ENCODE assay signal across 8 cellular contexts in the genomic region with DNA sequence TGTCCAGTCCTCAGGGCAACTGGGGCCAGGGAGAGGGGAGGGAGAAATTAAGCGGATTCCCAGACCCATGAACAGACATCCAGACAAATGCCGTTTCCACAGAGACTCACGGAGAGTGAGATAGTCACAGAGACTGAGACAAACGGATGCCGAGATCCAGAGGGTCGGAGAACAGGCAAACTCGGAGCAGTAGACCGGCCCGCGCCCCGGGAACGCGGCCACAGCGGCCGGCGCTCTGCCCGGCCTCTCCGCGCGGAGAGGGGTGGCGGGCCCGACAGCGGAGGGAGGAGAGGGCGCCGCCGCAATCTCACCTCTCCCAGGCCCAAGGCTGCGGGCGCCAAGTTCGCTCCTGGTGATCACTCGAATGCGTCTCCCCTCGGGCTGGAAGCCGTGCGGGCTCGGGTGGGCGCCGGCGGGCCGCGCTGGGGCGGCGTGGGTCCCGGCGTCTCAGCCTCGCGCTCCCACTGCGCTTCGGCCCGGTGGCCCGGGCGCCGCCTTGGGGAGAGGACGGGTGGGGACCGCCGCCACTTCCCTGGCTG. TPM values are rescaled to one million over a fixed set of nuclear protein-coding genes. Genes with fewer than 3 reads are reported as not detected.
DNase-seq lines count a peak whose midpoint lies in the region; TF ChIP-seq lines count a peak whose summit lies in the region.

No MANE protein-coding gene starts in this region.

- TF ChIP-seq CTCF in HEK293 (tag by site-specific recombination; IDR thresholded peaks at IDR 0.05) (no peak), MM.1S (IDR thresholded peaks at IDR 0.05; ENCODE audit: low read length) (no peak), mammary epithelial cell (conservative IDR thresholded peaks at IDR 0.05 in 1 of 2, IDR thresholded peaks at IDR 0.05 in 1 of 2; ENCODE audit: extremely low read depth in 1 of 2, insufficient read depth in 1 of 2, low read depth in 1 of 2, low read length in 2 of 2) (no peak), liver (IDR thresholded peaks at IDR 0.05; ENCODE audit: low read depth, low read length, missing input control) (no peak), tibial nerve (IDR thresholded peaks at IDR 0.05) (no peak)

- peaks cover 28% of the 10 kb centered on the region for H3K79me2 ChIP-seq in MM.1S (ENCODE audit: low read length)
- peaks cover 43% of the 10 kb centered on the region for H3K79me2 ChIP-seq in mammary epithelial cell (ENCODE audit: insufficient read depth, low read length)

- POLR2A ChIA-PET in HEK293 (lab: Yijun Ruan, JAX) = interaction anchor here (0.6 to 3.1 kb wide), 22 partner anchors 8 to 663 kb away, joined by 3 to 26 read pairs (median 4); a partner anchor contains a TSS

- H3K27ac ChIP-seq in HEK293 (ENCODE audit: extremely low read depth, low read depth, low read length) = peak overlapping the region; percentile 98
- H3K27ac ChIP-seq in MM.1S (ENCODE audit: low read length) = peak overlapping the region; percentile 85; the same call in 1 of the 2 replicates
- peak overlapping the region; percentile 42 for H3K27ac ChIP-seq in mammary epithelial cell (ENCODE audit: insufficient read depth, low read depth, low read length)
- H3K27ac ChIP-seq in liver (ENCODE audit: low read depth in 1 of 2, low read length in 2 of 2) = peak overlapping the region; percentile 64 to 81
- H3K27ac ChIP-seq in tibial nerve = peak overlapping the region; percentile 49 to 84 (median 82)

- H3K9me2 ChIP-seq in MM.1S (replicated peaks; ENCODE audit: insufficient read depth, low read length) = no peaks in the 10 kb centered on the region

- H3K9me3 ChIP-seq in HEK293 (ENCODE audit: control insufficient read depth, insufficient read depth, low read depth, low read length) (no peaks in the 10 kb centered on the region), MM.1S (replicated peaks; ENCODE audit: insufficient read depth, low read length) (no peaks in the 10 kb centered on the region), mammary epithelial cell (replicated peaks; ENCODE audit: insufficient read depth, low read length) (no peaks in the 10 kb centered on the region), liver (ENCODE audit: control insufficient read depth in 4 of 4, low read length in 3 of 4) (no peaks in the 10 kb centered on the region), tibial nerve (no peaks in the 10 kb centered on the region)

- CTCF ChIA-PET in activated naive CD4-positive, alpha-beta T cell treated with anti-CD3 and anti-CD28 coated beads, Interleukin-2, amount 10 ng/mL, durations not matched to agents 7 days and 5 days (lab: Charles Lee) = interaction anchor here (0.7 to 5.3 kb wide), 26 partner anchors 8 to 297 kb away, joined by 3 to 36 read pairs (median 4); no protein-coding TSS in a partner anchor
- CTCF ChIA-PET in HEK293 (lab: Yijun Ruan, JAX) (interaction anchor here (0.5 to 9.7 kb wide), 79 partner anchors 8 to 788 kb away, joined by 3 to 120 read pairs (median 4); a partner anchor contains a TSS), mammary epithelial cell (lab: Charles Lee; ENCODE audit: low non-redundant PET) (interaction anchor here (0.6 to 1.8 kb wide), 10 partner anchors 12 to 289 kb away, joined by 3 to 12 read pairs (median 6); no protein-coding TSS in a partner anchor)

- dilution Hi-C loops in mammary epithelial cell (cut with HindIII; ENCODE audit: low sequenced_read_pairs) = no loop called here

- peak overlapping the region; percentile 80 for H3K4me3 ChIP-seq in HEK293 (ENCODE audit: low read depth, low read length)
- peak overlapping the region; percentile 92 for H3K4me3 ChIP-seq in MM.1S (ENCODE audit: low read length)
- H3K4me3 ChIP-seq in mammary epithelial cell (replicated peaks in 1 of 3; ENCODE audit: insufficient read depth in 1 of 3, low read depth in 2 of 3, low read length in 3 of 3) = peak overlapping the region; percentile 67 to 91 (median 71)
- peak overlapping the region; percentile 56 to 65 (median 61) for H3K4me3 ChIP-seq in liver (ENCODE audit: low read depth in 1 of 3, low read length in 3 of 3)
- H3K4me3 ChIP-seq in tibial nerve = peak overlapping the region; percentile 49 to 79 (median 68)

- H3K9ac ChIP-seq in MM.1S (ENCODE audit: low read length) = peak overlapping the region; percentile 70
- peak overlapping the region; percentile 72 for H3K9ac ChIP-seq in mammary epithelial cell (ENCODE audit: insufficient read depth, low read length)
- peak overlapping the region in 1 of 2 donors; percentile 30 for H3K9ac ChIP-seq in liver (ENCODE audit: low read depth in 1 of 2, low read length in 2 of 2)

- no peak for DNase-seq in activated naive CD4-positive, alpha-beta T cell treated with anti-CD3 and anti-CD28 coated beads, Interleukin-2, amount 10 ng/mL, durations not matched to agents 7 days and 5 days
- no peak for DNase-seq in activated naive CD4-positive, alpha-beta T cell (lab: John Stamatoyannopoulos, UW)
- DNase-seq in MM.1S (no peak), mammary epithelial cell (peak; percentile 57), tibial nerve (ENCODE audit: low spot score in 2 of 2) (no peak), NCI-H1048 (lab: John Stamatoyannopoulos, UW) (no peak)

- H3K27me3 ChIP-seq in MM.1S (replicated peaks; ENCODE audit: insufficient read depth, low read length) (no peaks in the 10 kb centered on the region), mammary epithelial cell (ENCODE audit: insufficient read depth, low read length) (peaks cover 19% of the 10 kb centered on the region), liver (ENCODE audit: control insufficient read depth in 4 of 4, insufficient read depth in 4 of 4, low read length in 3 of 4) (peaks cover 0 to 5% (median under 1%) of the 10 kb centered on the region in 4 donors), tibial nerve (peaks cover 0 to 75% of the 10 kb centered on the region in 2 donors)

- peaks cover 40% of the 10 kb centered on the region for H3K4me1 Mint-ChIP-seq in activated naive CD4-positive, alpha-beta T cell treated with anti-CD3 and anti-CD28 coated beads, Interleukin-2, amount 10 ng/mL, durations not matched to agents 7 days and 5 days

- H3K4me2 ChIP-seq in MM.1S (ENCODE audit: low read depth, low read length) (peak overlapping the region; percentile 72), mammary epithelial cell (ENCODE audit: insufficient read depth, low read depth, low read length) (peak overlapping the region; percentile 81)

- intact Hi-C loops in mammary epithelial cell (cut with micrococcal nuclease) = loop anchor here (1.0 to 2.0 kb wide), 7 partner anchors 49 to 494 kb away; no protein-coding TSS in a partner anchor

- peaks cover 40% of the 10 kb centered on the region for H3K36me3 Mint-ChIP-seq in activated naive CD4-positive, alpha-beta T cell treated with anti-CD3 and anti-CD28 coated beads, Interleukin-2, amount 10 ng/mL, durations not matched to agents 7 days and 5 days

- BruUV-seq in mammary epithelial cell (replicated peaks; lab: Mats Ljungman, UMichigan) = no TSS peak

- peak overlapping the region; percentile 93 for H3K4me3 Mint-ChIP-seq in activated naive CD4-positive, alpha-beta T cell treated with anti-CD3 and anti-CD28 coated beads, Interleukin-2, amount 10 ng/mL, durations not matched to agents 7 days and 5 days

- no peaks in the 10 kb centered on the region for H3F3A ChIP-seq in MM.1S (ENCODE audit: insufficient read depth, low read length)

- no peaks in the 10 kb centered on the region for H3K4me1 ChIP-seq in HEK293 (ENCODE audit: control insufficient read depth, insufficient read depth, low read length)
- H3K4me1 ChIP-seq in MM.1S (ENCODE audit: low read length) = peaks cover 6% of the 10 kb centered on the region; the same call in 1 of the 2 replicates
- H3K4me1 ChIP-seq in mammary epithelial cell (ENCODE audit: insufficient read depth, low read length) = peaks cover 41% of the 10 kb centered on the region
- H3K4me1 ChIP-seq in liver (ENCODE audit: control insufficient read depth in 4 of 4, insufficient read depth in 4 of 4, low read length in 3 of 4) = peaks cover 10 to 30% (median 22%) of the 10 kb centered on the region in 4 donors
- peaks cover 0 to 59% (median 31%) of the 10 kb centered on the region in 4 donors for H3K4me1 ChIP-seq in tibial nerve

- peaks cover 54% of the 10 kb centered on the region for H3K27me3 Mint-ChIP-seq in activated naive CD4-positive, alpha-beta T cell treated with anti-CD3 and anti-CD28 coated beads, Interleukin-2, amount 10 ng/mL, durations not matched to agents 7 days and 5 days

- in situ Hi-C loops in mammary epithelial cell (cut with MboI; ENCODE audit: low sequenced_read_pairs in 2 of 2) = loop anchor here in 1 of 2 donors (10.0 kb wide), 2 partner anchors 88 to 278 kb away; no protein-coding TSS in a partner anchor

- H3K9me3 Mint-ChIP-seq in activated naive CD4-positive, alpha-beta T cell treated with anti-CD3 and anti-CD28 coated beads, Interleukin-2, amount 10 ng/mL, durations not matched to agents 7 days and 5 days = no peaks in the 10 kb centered on the region

- H4K20me1 ChIP-seq in MM.1S (ENCODE audit: insufficient read depth, low read length) (no peaks in the 10 kb centered on the region; the same call in 1 of the 2 replicates), mammary epithelial cell (ENCODE audit: insufficient read depth, low read length) (no peaks in the 10 kb centered on the region)

- H2AFZ ChIP-seq in MM.1S (ENCODE audit: low read length) (peak overlapping the region; percentile 95), mammary epithelial cell (ENCODE audit: low read depth, low read length) (peak overlapping the region; percentile 85)

- peaks cover 0 to 37% of the 10 kb centered on the region in 2 experiments; a peak in 1 of 3 replicates for H3K36me3 ChIP-seq in HEK293 (ENCODE audit: control insufficient read depth in 2 of 2, insufficient read depth in 1 of 2, low read length in 2 of 2)
- no peaks in the 10 kb centered on the region for H3K36me3 ChIP-seq in MM.1S (replicated peaks; ENCODE audit: insufficient read depth, low read length)
- H3K36me3 ChIP-seq in mammary epithelial cell (ENCODE audit: insufficient read depth, low read length) = no peaks in the 10 kb centered on the region
- no peaks in the 10 kb centered on the region for H3K36me3 ChIP-seq in liver (ENCODE audit: control insufficient read depth in 4 of 4, insufficient read depth in 3 of 4, low read depth in 1 of 4, low read length in 3 of 4)
- H3K36me3 ChIP-seq in tibial nerve = no peaks in the 10 kb centered on the region

- TF ChIP-seq POLR2A in tibial nerve (IDR thresholded peaks at IDR 0.05) = no peak

- H3K27ac Mint-ChIP-seq in activated naive CD4-positive, alpha-beta T cell treated with anti-CD3 and anti-CD28 coated beads, Interleukin-2, amount 10 ng/mL, durations not matched to agents 7 days and 5 days = peak overlapping the region; percentile 86

- no peak for TF ChIP-seq EP300 in tibial nerve (IDR thresholded peaks at IDR 0.05)

- no peak for TF ChIP-seq RAD21 in liver (IDR thresholded peaks at IDR 0.05)

- no CpG with 5 or more reads among the region's 55 CpGs for WGBS in mammary epithelial cell (ENCODE audit: low coverage, missing lambda C conversion rate)
- under 1% methylated on average over 55 of the region's 55 CpGs for WGBS in liver
- WGBS in tibial nerve, 2 donors = 0 to 1% methylated on average over 13 to 26 of the region's 55 CpGs

RNA-seq across cellular contexts. Expression of a gene that starts 0.8 kb away (rescaled TPM):
- total RNA-seq in mammary epithelial cell (1 to 10 TPM in 1 of 2 donors, under 1 TPM in 1; 0.50 to 1.1 TPM), liver (under 1 TPM; 0.05 to 0.08 TPM), tibial nerve (10 to 100 TPM; 11.7 to 34.7 (median 27.6) TPM)
- polyA plus RNA-seq in mammary epithelial cell (0.16 TPM), liver (under 1 TPM in 1 of 2 donors, not detected in 1; 0.17 TPM)
- polyA minus RNA-seq in mammary epithelial cell = not detected

RNA-seq across cellular contexts. Expression of a gene that starts 21.0 kb away (rescaled TPM):
- total RNA-seq in mammary epithelial cell (not detected), liver (not detected), tibial nerve (under 1 TPM in 2 of 4 donors, not detected in 2; 0.21 to 0.98 TPM)
- polyA plus RNA-seq in mammary epithelial cell (0.03 TPM), liver (not detected)
- polyA minus RNA-seq in mammary epithelial cell = not detected

Comparison
In these comparisons a context has a peak if more than half of its experiments do, and no peak if none do; other contexts are left out.
1. H3K27ac ChIP-seq: peak in every context shown above with its lines; median percentile 98 in HEK293; 85 in MM.1S; 82 in tibial nerve; 72 in liver; 42 in mammary epithelial cell.
2. RNA of a gene that starts 0.8 kb away (total RNA-seq): 11.7 to 34.7 TPM in tibial nerve; 0.50 to 1.1 TPM in mammary epithelial cell and 0.05 to 0.08 TPM in liver; every median in the first group is over 4 times any median in the second.
3. Peak in every context shown above with its lines, with median percentiles within 50 percentile points of each other: H3K4me3 ChIP-seq.